Comparison of ENCODE assay signal across 8 cellular contexts in the genomic region with DNA sequence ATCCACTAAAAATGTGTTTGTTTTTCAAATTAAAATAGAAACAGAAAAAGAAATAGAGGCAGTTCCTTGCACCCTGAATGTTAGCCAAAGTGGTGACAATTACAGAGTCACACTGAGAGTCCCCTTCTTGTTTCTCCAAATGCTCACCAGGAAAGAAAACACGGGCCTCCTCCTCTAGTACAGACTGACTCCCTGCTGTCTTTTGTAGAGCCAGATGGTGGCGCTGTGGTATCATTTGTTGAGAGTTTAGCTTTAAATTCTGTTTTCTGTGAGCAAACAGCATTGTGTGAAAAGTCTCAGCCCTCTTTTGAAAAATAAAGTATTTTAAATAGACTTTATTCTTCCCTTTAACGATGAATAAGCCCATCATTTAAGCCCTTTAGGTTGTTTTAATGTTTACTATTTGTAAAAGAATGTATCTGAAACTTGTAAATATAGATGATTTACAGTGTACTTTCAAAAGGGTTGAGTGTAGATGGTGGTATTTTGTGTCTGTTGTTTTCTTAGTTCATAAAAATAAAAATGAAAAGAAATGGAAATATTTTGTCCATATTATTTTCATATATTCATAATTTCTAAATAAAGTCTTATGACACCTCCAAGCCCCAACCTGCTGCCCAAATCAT. TPM values are rescaled to one million over a fixed set of nuclear protein-coding genes. Genes with fewer than 3 reads are reported as not detected.
DNase-seq lines count a peak whose midpoint lies in the region; ATAC-seq and TF ChIP-seq lines count a peak whose summit lies in the region.

No MANE protein-coding gene starts in this region.

- H3K27me3 Mint-ChIP-seq in activated CD8-positive, alpha-beta memory T cell treated with anti-CD3 and anti-CD28 coated beads, Interleukin-2, amount 10 ng/mL, durations not matched to agents 7 days and 5 days, result peaks cover 5% of the 10 kb centered on the region
- H3K27me3 Mint-ChIP-seq in type B pancreatic cell, result peaks cover 12% of the 10 kb centered on the region

- ATAC-seq in activated CD8-positive, alpha-beta memory T cell treated with anti-CD3 and anti-CD28 coated beads, Interleukin-2, amount 10 ng/mL, durations not matched to agents 7 days and 5 days, result no peak
- peak; percentile 88 for ATAC-seq in GM21619 (IDR thresholded peaks at IDR 0.05; ENCODE audit: unreplicated experiment)
- ATAC-seq in lung (ENCODE audit: insufficient read depth, low FRiP score), result no peak

- H3K27ac ChIP-seq in Peyer's patch (no peak overlapping the region), colonic mucosa (no peak overlapping the region), lung (ENCODE audit: low read depth in 1 of 2, low read length in 1 of 2) (no peak overlapping the region)

- TF ChIP-seq POLR2A in Peyer's patch (IDR thresholded peaks at IDR 0.05), result no peak

- H3K36me3 Mint-ChIP-seq in activated CD8-positive, alpha-beta memory T cell treated with anti-CD3 and anti-CD28 coated beads, Interleukin-2, amount 10 ng/mL, durations not matched to agents 7 days and 5 days, result no peaks in the 10 kb centered on the region
- no peaks in the 10 kb centered on the region for H3K36me3 Mint-ChIP-seq in type B pancreatic cell

- no peaks in the 10 kb centered on the region for H3K9me3 ChIP-seq in Peyer's patch
- no peaks in the 10 kb centered on the region for H3K9me3 ChIP-seq in colonic mucosa
- H3K9me3 ChIP-seq in lung (ENCODE audit: control insufficient read depth in 2 of 2, insufficient read depth in 1 of 2, low read length in 1 of 2), result no peaks in the 10 kb centered on the region

- DNase-seq in activated CD8-positive, alpha-beta memory T cell treated with anti-CD3 and anti-CD28 coated beads, Interleukin-2, amount 10 ng/mL, durations not matched to agents 7 days and 5 days, result peak; percentile 50
- DNase-seq in activated CD8-positive, alpha-beta memory T cell treated with anti-CD3 and anti-CD28 coated beads, Interleukin-2, amount 50 U/mL, for 4 hours, result no peak
- peak in 41 of 76 experiments; percentile 0 to 55 (median 16) for DNase-seq in HUDEP-2 (lab: John Stamatoyannopoulos, UW; ENCODE audit: unreplicated experiment in 76 of 76)
- peak in 1 of 3 donors; percentile 68 for DNase-seq in Peyer's patch
- peak; percentile 69 for DNase-seq in colonic mucosa
- DNase-seq in lung (ENCODE audit: low spot score), result peak; percentile 37
- no peak for DNase-seq in type B pancreatic cell (ENCODE audit: extremely low spot score, unreplicated experiment)

- no peak overlapping the region for H3K27ac Mint-ChIP-seq in activated CD8-positive, alpha-beta memory T cell treated with anti-CD3 and anti-CD28 coated beads, Interleukin-2, amount 10 ng/mL, durations not matched to agents 7 days and 5 days
- no peak overlapping the region for H3K27ac Mint-ChIP-seq in type B pancreatic cell

- peak in 5 of 6 experiments; percentile 31 to 86 (median 84) for TF ChIP-seq CTCF in Peyer's patch (IDR thresholded peaks at IDR 0.05)
- TF ChIP-seq CTCF in colonic mucosa (IDR thresholded peaks at IDR 0.05), result peak; percentile 69
- peak; percentile 46 for TF ChIP-seq CTCF in lung (IDR thresholded peaks at IDR 0.05; ENCODE audit: control extremely low read depth, extremely low read depth)
- TF ChIP-seq CTCF in type B pancreatic cell (conservative IDR thresholded peaks at IDR 0.05), result peak; percentile 94

- CTCF ChIA-PET in activated CD8-positive, alpha-beta memory T cell treated with anti-CD3 and anti-CD28 coated beads, Interleukin-2, amount 10 ng/mL, durations not matched to agents 7 days and 5 days (lab: Charles Lee), result no interaction called here

- H3K4me1 Mint-ChIP-seq in activated CD8-positive, alpha-beta memory T cell treated with anti-CD3 and anti-CD28 coated beads, Interleukin-2, amount 10 ng/mL, durations not matched to agents 7 days and 5 days, result no peaks in the 10 kb centered on the region
- no peaks in the 10 kb centered on the region for H3K4me1 Mint-ChIP-seq in type B pancreatic cell (ENCODE audit: unreplicated experiment)

- no peak overlapping the region for H3K9ac ChIP-seq in colonic mucosa (ENCODE audit: low read depth in 2 of 2, low read length in 2 of 2)

- WGBS in lung, 2 donors, result 1% methylated on average over 3 of the region's 3 CpGs

- H3K4me3 ChIP-seq in Peyer's patch (no peak overlapping the region), colonic mucosa (no peak overlapping the region), lung (no peak overlapping the region)

- H3K27me3 ChIP-seq in Peyer's patch (no peaks in the 10 kb centered on the region), colonic mucosa (no peaks in the 10 kb centered on the region), lung (ENCODE audit: control insufficient read depth, insufficient read depth) (no peaks in the 10 kb centered on the region)

- H3K4me1 ChIP-seq in Peyer's patch, result no peaks in the 10 kb centered on the region
- H3K4me1 ChIP-seq in colonic mucosa, result no peaks in the 10 kb centered on the region
- H3K4me1 ChIP-seq in lung (ENCODE audit: control insufficient read depth in 2 of 2, insufficient read depth in 2 of 2, low read length in 2 of 2), result no peaks in the 10 kb centered on the region

- no peaks in the 10 kb centered on the region for H3K36me3 ChIP-seq in Peyer's patch
- no peaks in the 10 kb centered on the region for H3K36me3 ChIP-seq in colonic mucosa
- no peaks in the 10 kb centered on the region for H3K36me3 ChIP-seq in lung (ENCODE audit: control insufficient read depth in 2 of 2, insufficient read depth in 2 of 2, low read length in 2 of 2)

- no peaks in the 10 kb centered on the region for H3K9me3 Mint-ChIP-seq in activated CD8-positive, alpha-beta memory T cell treated with anti-CD3 and anti-CD28 coated beads, Interleukin-2, amount 10 ng/mL, durations not matched to agents 7 days and 5 days (ENCODE audit: low read depth)
- no peaks in the 10 kb centered on the region for H3K9me3 Mint-ChIP-seq in type B pancreatic cell

- intact Hi-C loops in colonic mucosa (cut with DNase I), result loop anchor here (2.0 to 10.0 kb wide), 3 partner anchors 103 to 603 kb away; no protein-coding TSS in a partner anchor

- H3K4me3 Mint-ChIP-seq in activated CD8-positive, alpha-beta memory T cell treated with anti-CD3 and anti-CD28 coated beads, Interleukin-2, amount 10 ng/mL, durations not matched to agents 7 days and 5 days, result no peak overlapping the region
- H3K4me3 Mint-ChIP-seq in type B pancreatic cell, result no peak overlapping the region

RNA-seq across cellular contexts. Expression of gene ATOH1, which starts 36.9 kb away (rescaled TPM):
- not detected for total RNA-seq in activated CD8-positive, alpha-beta memory T cell treated with anti-CD3 and anti-CD28 coated beads, Interleukin-2, amount 10 ng/mL, durations not matched to agents 7 days and 5 days
- total RNA-seq in Peyer's patch (10 to 100 TPM; 20.6 to 50.4 (median 41.3) TPM), colonic mucosa (10 to 100 TPM; 34.4 to 73.7 TPM), lung (not detected), type B pancreatic cell (ENCODE audit: low replicate concordance) (0.36 and 0.97 TPM in 2 replicates)
- not detected for polyA plus RNA-seq in lung

Comparison
In these comparisons a context has a peak if more than half of its experiments do, and no peak if none do; other contexts are left out.
1. DNase-seq: peak in activated CD8-positive, alpha-beta memory T cell treated with anti-CD3 and anti-CD28 coated beads, Interleukin-2, amount 10 ng/mL, durations not matched to agents 7 days and 5 days (single experiment), HUDEP-2 (41 of 76), colonic mucosa (single experiment) and lung (single experiment); none in activated CD8-positive, alpha-beta memory T cell treated with anti-CD3 and anti-CD28 coated beads, Interleukin-2, amount 50 U/mL, for 4 hours (single experiment) and type B pancreatic cell (single experiment).
2. RNA of gene ATOH1, which starts 36.9 kb away (total RNA-seq): 34.4 to 73.7 TPM in colonic mucosa and 20.6 to 50.4 TPM in Peyer's patch; 0.36 to 0.97 TPM in type B pancreatic cell, not detected in activated CD8-positive, alpha-beta memory T cell treated with anti-CD3 and anti-CD28 coated beads, Interleukin-2, amount 10 ng/mL, durations not matched to agents 7 days and 5 days and not detected in lung; every median in the first group is over 10 times any median in the second.
3. Peak in every context shown above with its lines, with median percentiles within 50 percentile points of each other: CTCF ChIP-seq.